Comparison of ENCODE assay signal across 32 cellular contexts in genomic region chr4:122100508-122100907, GRCh38. TPM values are rescaled to one million over a fixed set of nuclear protein-coding genes. Genes with fewer than 3 reads are reported as not detected.
DNase-seq lines count a peak whose midpoint lies in the region; ATAC-seq and TF ChIP-seq lines count a peak whose summit lies in the region.
"Had no signal": no experiment of that assay in that cellular context is flagged by ENCODE, and none has a peak within 500 bp of the region (broad histone marks: within the 10 kb centered on the region; RNA-seq: fewer than 3 reads in every experiment).

No MANE protein-coding gene starts in this region.

- CTCF ChIA-PET in WTC11 (lab: Charles Lee): interaction anchor here (1.4 kb wide), 1 partner anchor 36 kb away, joined by 3 read pairs; no protein-coding TSS in a partner anchor

- H3K27me3 ChIP-seq in HUES48 (ENCODE audit: control insufficient read depth, insufficient read depth, low read length): peaks cover 39% of the 10 kb centered on the region
- H3K27me3 ChIP-seq in iPS-18a (ENCODE audit: control insufficient read depth, insufficient read depth, low read length): peaks cover 34% of the 10 kb centered on the region
- H3K27me3 ChIP-seq: ascending aorta, esophagus squamous epithelium, foreskin keratinocyte had no signal

- peaks cover 67% of the 10 kb centered on the region for H3K27me3 Mint-ChIP-seq in WTC11 (ENCODE audit: low read depth)
- peaks cover 2% of the 10 kb centered on the region for H3K27me3 Mint-ChIP-seq in osteocyte (ENCODE audit: unreplicated experiment)
- H3K27me3 Mint-ChIP-seq: dendritic cell treated with granulocyte-macrophage colony-stimulating factor and Interleukin-4, amounts not matched to agents 40 ng/mL and 50 ng/mL, for 4 days had no signal

- H3K4me1 ChIP-seq in HUES48 (ENCODE audit: control insufficient read depth, insufficient read depth, low read length): peaks cover 22% of the 10 kb centered on the region
- peaks cover 19% of the 10 kb centered on the region for H3K4me1 ChIP-seq in iPS-18a (ENCODE audit: control insufficient read depth, low read depth, low read length)
- H3K4me1 ChIP-seq: ascending aorta, esophagus squamous epithelium, foreskin keratinocyte, parathyroid adenoma had no signal

- no peak overlapping the region for H3K27ac Mint-ChIP-seq in WTC11
- H3K27ac Mint-ChIP-seq in osteocyte (ENCODE audit: unreplicated experiment): peak overlapping the region; percentile 24
- H3K27ac Mint-ChIP-seq: activated CD8-positive, alpha-beta memory T cell treated with anti-CD3 and anti-CD28 coated beads, Interleukin-2, amount 10 ng/mL, durations not matched to agents 7 days and 5 days; dendritic cell treated with granulocyte-macrophage colony-stimulating factor and Interleukin-4, amounts not matched to agents 40 ng/mL and 50 ng/mL, for 4 days; stimulated activated naive CD8-positive, alpha-beta T cell treated with anti-CD3 and anti-CD28 coated beads, Interleukin-15, Interleukin-2, amounts not matched to agents 100 ng/mL and 50 ng/mL, for 24 hours had no signal

- no peak for TF ChIP-seq CTCF in WTC11 (IDR thresholded peaks at IDR 0.05)
- no peak for TF ChIP-seq CTCF in osteocyte (IDR thresholded peaks at IDR 0.05)

- ATAC-seq in WTC11: peak; percentile 64
- ATAC-seq in GM18511 (IDR thresholded peaks at IDR 0.05; ENCODE audit: unreplicated experiment): no peak
- ATAC-seq: activated CD8-positive, alpha-beta memory T cell treated with anti-CD3 and anti-CD28 coated beads, Interleukin-2, amount 10 ng/mL, durations not matched to agents 7 days and 5 days; activated T-cell treated with anti-CD3 and anti-CD28 coated beads, Interleukin-2, amount 50 U/mL, for 4 hours had no signal

- H3K4me3 ChIP-seq in HUES48 (ENCODE audit: low read depth, low read length) (peak overlapping the region; percentile 23; the same call in 1 of the 2 replicates), iPS-18a (ENCODE audit: low read length) (peak overlapping the region; percentile 37)
- H3K4me3 ChIP-seq: ascending aorta, esophagus squamous epithelium, lung, smooth muscle cell, thoracic aorta had no signal

- POLR2A ChIA-PET in WTC11 (lab: Charles Lee): no interaction called here

- H3K4me3 Mint-ChIP-seq in WTC11 (peak overlapping the region; percentile 5; the same call in 1 of the 2 replicates), osteocyte (ENCODE audit: unreplicated experiment) (no peak overlapping the region)
- H3K4me3 Mint-ChIP-seq: activated CD8-positive, alpha-beta memory T cell treated with anti-CD3 and anti-CD28 coated beads, Interleukin-2, amount 10 ng/mL, durations not matched to agents 7 days and 5 days; activated T-cell treated with anti-CD3 and anti-CD28 coated beads, Interleukin-2, amount 50 U/mL, for 4 hours; central memory CD8-positive, alpha-beta T cell; dendritic cell treated with granulocyte-macrophage colony-stimulating factor and Interleukin-4, amounts not matched to agents 40 ng/mL and 50 ng/mL, for 4 days; stimulated activated naive CD8-positive, alpha-beta T cell treated with anti-CD3 and anti-CD28 coated beads, Interleukin-15, Interleukin-2, amounts not matched to agents 100 ng/mL and 50 ng/mL, for 24 hours had no signal

- DNase-seq in WTC11 (ENCODE audit: low spot score) (no peak), osteocyte (ENCODE audit: extremely low spot score, unreplicated experiment) (no peak), ecto neural progenitor cell (ENCODE audit: low spot score) (no peak), T1000 (lab: John Stamatoyannopoulos, UW) (no peak), EL (no peak)
- DNase-seq: activated CD4-positive, alpha-beta T cell treated with anti-CD3 and anti-CD28 coated beads, Interleukin-2, amount 50 U/mL, for 4 hours; activated CD8-positive, alpha-beta memory T cell treated with anti-CD3 and anti-CD28 coated beads, Interleukin-2, amount 10 ng/mL, durations not matched to agents 7 days and 5 days; activated gamma-delta T cell; activated T-cell treated with anti-CD3 and anti-CD28 coated beads, Interleukin-2, amount 50 U/mL, for 4 hours; C1 segment of cervical spinal cord; esophagus squamous epithelium; foreskin keratinocyte; head of caudate nucleus; KG1; MM.1S; NCI-H1105 treated with DMSO at 0.1 percent for 48 hours; NCI-H1930; NCI-H2227 treated with DMSO at 0.1 percent for 48 hours; NCI-H526 treated with DMSO at 0.1 percent for 48 hours; stimulated activated CD4-positive, alpha-beta T cell treated with anti-CD3 and anti-CD28 coated beads, Interleukin-1b, Interleukin-23, amount 100 ng/mL, for 48 hours; stimulated activated CD8-positive, alpha-beta memory T cell treated with anti-CD3 and anti-CD28 coated beads, Interleukin-4, amount 100 ng/mL, for 48 hours had no signal

- H3K36me3 Mint-ChIP-seq in WTC11 (no peaks in the 10 kb centered on the region), osteocyte (ENCODE audit: unreplicated experiment) (no peaks in the 10 kb centered on the region)
- H3K36me3 Mint-ChIP-seq: activated CD8-positive, alpha-beta memory T cell treated with anti-CD3 and anti-CD28 coated beads, Interleukin-2, amount 10 ng/mL, durations not matched to agents 7 days and 5 days had no signal

- H3K9me3 ChIP-seq in HUES48 (ENCODE audit: control insufficient read depth, insufficient read depth, low read length) (no peaks in the 10 kb centered on the region), iPS-18a (ENCODE audit: control insufficient read depth, low read depth, low read length) (no peaks in the 10 kb centered on the region)
- H3K9me3 ChIP-seq: ascending aorta, esophagus squamous epithelium, thoracic aorta had no signal

- peak overlapping the region; percentile 86 for H3K27ac ChIP-seq in HUES48 (ENCODE audit: low read depth, low read length)
- no peak overlapping the region for H3K27ac ChIP-seq in iPS-18a (ENCODE audit: low read length)
- H3K27ac ChIP-seq: ascending aorta, esophagus squamous epithelium, foreskin keratinocyte, parathyroid adenoma, thoracic aorta had no signal

- H3K36me3 ChIP-seq in HUES48 (ENCODE audit: control insufficient read depth, insufficient read depth, low read length): no peaks in the 10 kb centered on the region
- no peaks in the 10 kb centered on the region for H3K36me3 ChIP-seq in iPS-18a (ENCODE audit: control insufficient read depth, low read depth, low read length)
- H3K36me3 ChIP-seq: ascending aorta, esophagus squamous epithelium, thoracic aorta had no signal

- H3K9ac ChIP-seq in HUES48 (ENCODE audit: low read depth, low read length): no peak overlapping the region
- no peak overlapping the region for H3K9ac ChIP-seq in iPS-18a (ENCODE audit: low read length)
- H3K9ac ChIP-seq: parathyroid adenoma had no signal

- H3K4me1 Mint-ChIP-seq in WTC11 (peaks cover 22% of the 10 kb centered on the region), osteocyte (ENCODE audit: unreplicated experiment) (peaks cover 16% of the 10 kb centered on the region)
- H3K4me1 Mint-ChIP-seq: activated CD8-positive, alpha-beta memory T cell treated with anti-CD3 and anti-CD28 coated beads, Interleukin-2, amount 10 ng/mL, durations not matched to agents 7 days and 5 days; central memory CD8-positive, alpha-beta T cell had no signal

- H3K9me3 Mint-ChIP-seq in WTC11 (no peaks in the 10 kb centered on the region), osteocyte (ENCODE audit: unreplicated experiment) (no peaks in the 10 kb centered on the region)
- H3K9me3 Mint-ChIP-seq: activated T-cell treated with anti-CD3 and anti-CD28 coated beads, Interleukin-2, amount 50 U/mL, for 4 hours; central memory CD8-positive, alpha-beta T cell; dendritic cell treated with granulocyte-macrophage colony-stimulating factor and Interleukin-4, amounts not matched to agents 40 ng/mL and 50 ng/mL, for 4 days; stimulated activated naive CD8-positive, alpha-beta T cell treated with anti-CD3 and anti-CD28 coated beads, Interleukin-15, Interleukin-2, amounts not matched to agents 100 ng/mL and 50 ng/mL, for 24 hours had no signal

TF ChIP-seq in WTC11, 78 proteins besides CTCF, POLR2A, EP300 and RAD21 (continues in another document):
- no peak for TF ChIP-seq USF1 (CRISPR knock-in tag; IDR thresholded peaks at IDR 0.05)
- TF ChIP-seq CBFB (CRISPR knock-in tag; IDR thresholded peaks at IDR 0.05; ENCODE audit: low read depth): no peak
- no peak for TF ChIP-seq MLX (CRISPR knock-in tag; IDR thresholded peaks at IDR 0.05)
- no peak for TF ChIP-seq SMAD3 (CRISPR knock-in tag; IDR thresholded peaks at IDR 0.05; ENCODE audit: borderline replicate concordance)
- no peak for TF ChIP-seq GRHL2 (CRISPR knock-in tag; IDR thresholded peaks at IDR 0.05; ENCODE audit: insufficient replicate concordance, severe bottlenecking)
- no peak for TF ChIP-seq CREB1 (CRISPR knock-in tag; IDR thresholded peaks at IDR 0.05)
- TF ChIP-seq ATF6 (CRISPR knock-in tag; IDR thresholded peaks at IDR 0.05): no peak
- TF ChIP-seq MYBL2 (CRISPR knock-in tag; IDR thresholded peaks at IDR 0.05): no peak
- no peak for TF ChIP-seq TCF7 (CRISPR knock-in tag; IDR thresholded peaks at IDR 0.05; ENCODE audit: low read depth)
- TF ChIP-seq ZNF423 (CRISPR knock-in tag; IDR thresholded peaks at IDR 0.05): peak; percentile 84

RNA-seq across cellular contexts. Expression of gene BLTP1, which starts 51.6 kb away (rescaled TPM):
- total RNA-seq in WTC11 (2021) (29.1 to 32.1 TPM (median 30.3 TPM) in 3 replicates), osteocyte (41.6 and 48.1 TPM in 2 replicates)
